ENCODE assay signal across 26 cellular contexts in genomic region chr11:104661481-104661880, GRCh38.
"Had no signal": no experiment of that assay in that cellular context is flagged by ENCODE, and none has a peak within 500 bp of the region (broad histone marks: within the 10 kb centered on the region; RNA-seq: fewer than 3 reads in every experiment).

No MANE protein-coding gene starts in this region.

- H3K4me1 ChIP-seq: esophagus squamous epithelium, lower lobe of right lung, prostate gland, right atrium auricular region, testis, tibial artery had no signal

- DNase-seq: effector memory CD8-positive, alpha-beta T cell; erythroblast; esophagus squamous epithelium; foreskin melanocyte; glutamatergic neuron; heart right ventricle; hypothalamus; immature natural killer cell; islet precursor cell; left ventricle myocardium superior; lower lobe of right lung; naive thymus-derived CD8-positive, alpha-beta T cell; nephron progenitor cell; nucleus accumbens; spleen; stimulated activated CD4-positive, alpha-beta T cell treated with anti-CD3 and anti-CD28 coated beads, Interleukin-4, amount 100 ng/mL, for 4 hours; stimulated activated naive CD8-positive, alpha-beta T cell treated with anti-CD3 and anti-CD28 coated beads, Interleukin-15, Interleukin-2, amounts not matched to agents 100 U/mL and 50 U/mL, for 24 hours; substantia nigra; testis; tibial artery had no signal

- H3K36me3 ChIP-seq: esophagus squamous epithelium, heart right ventricle, lower lobe of right lung, prostate gland, right atrium auricular region, spleen, tibial artery had no signal

- H3K4me3 ChIP-seq: coronary artery, esophagus squamous epithelium, heart right ventricle, lower lobe of right lung, prostate gland, right atrium auricular region, spleen, testis, tibial artery had no signal

- H3K9me3 ChIP-seq: esophagus squamous epithelium, heart right ventricle, lower lobe of right lung, prostate gland, right atrium auricular region, spleen, testis, tibial artery had no signal

- H3K27me3 ChIP-seq: esophagus squamous epithelium, heart right ventricle, right atrium auricular region, spleen, testis, tibial artery had no signal

- H3K27ac ChIP-seq: coronary artery, esophagus squamous epithelium, heart right ventricle, lower lobe of right lung, prostate gland, right atrium auricular region, spleen, testis, tibial artery had no signal

- H3K4me3 Mint-ChIP-seq: effector memory CD8-positive, alpha-beta T cell; immature natural killer cell; naive thymus-derived CD8-positive, alpha-beta T cell; nephron progenitor cell; stimulated activated memory B cell treated with anti-CD40 and anti-IgM and Interleukin-4, amounts not matched to agents 10 μg/mL and 1 μg/mL and 100 μg/mL, for 72 hours; type B pancreatic cell had no signal

- H3K27ac Mint-ChIP-seq: effector memory CD8-positive, alpha-beta T cell; immature natural killer cell; naive thymus-derived CD8-positive, alpha-beta T cell; nephron progenitor cell; stimulated activated memory B cell treated with anti-CD40 and anti-IgM and Interleukin-4, amounts not matched to agents 10 μg/mL and 1 μg/mL and 100 μg/mL, for 72 hours; type B pancreatic cell had no signal

- ATAC-seq: effector memory CD8-positive, alpha-beta T cell; heart right ventricle; left ventricle myocardium superior; lower lobe of right lung; naive thymus-derived CD8-positive, alpha-beta T cell; sciatic nerve; stimulated activated memory B cell treated with anti-CD40 and anti-IgM and Interleukin-4, amounts not matched to agents 10 μg/mL and 1 μg/mL and 100 μg/mL, for 72 hours; stimulated activated naive CD8-positive, alpha-beta T cell treated with anti-CD3 and anti-CD28 coated beads, Interleukin-15, Interleukin-2, amounts not matched to agents 100 U/mL and 50 U/mL, for 24 hours had no signal

- H3K27me3 Mint-ChIP-seq: effector memory CD8-positive, alpha-beta T cell; naive thymus-derived CD8-positive, alpha-beta T cell; type B pancreatic cell had no signal

- H3K9me3 Mint-ChIP-seq: effector memory CD8-positive, alpha-beta T cell; immature natural killer cell; nephron progenitor cell; stimulated activated memory B cell treated with anti-CD40 and anti-IgM and Interleukin-4, amounts not matched to agents 10 μg/mL and 1 μg/mL and 100 μg/mL, for 72 hours had no signal

- H3K4me1 Mint-ChIP-seq: immature natural killer cell; nephron progenitor cell; stimulated activated memory B cell treated with anti-CD40 and anti-IgM and Interleukin-4, amounts not matched to agents 10 μg/mL and 1 μg/mL and 100 μg/mL, for 72 hours had no signal

- H3K36me3 Mint-ChIP-seq: stimulated activated memory B cell treated with anti-CD40 and anti-IgM and Interleukin-4, amounts not matched to agents 10 μg/mL and 1 μg/mL and 100 μg/mL, for 72 hours; type B pancreatic cell had no signal
